In genomic region chr2:10457846-10458563, GRCh38 we compare ENCODE assay signal across 17 cellular contexts. TPM values are rescaled to one million over a fixed set of nuclear protein-coding genes. Genes with fewer than 3 reads are reported as not detected.
DNase-seq lines count a peak whose midpoint lies in the region; ATAC-seq and TF ChIP-seq lines count a peak whose summit lies in the region.
"Had no signal": no experiment of that assay in that cellular context is flagged by ENCODE, and none has a peak within 500 bp of the region (broad histone marks: within the 10 kb centered on the region; RNA-seq: fewer than 3 reads in every experiment).

No MANE protein-coding gene starts in this region.

- H3K4me3 ChIP-seq in LNCaP clone FGC (ENCODE audit: low read depth, low read length): no peak overlapping the region
- H3K4me3 ChIP-seq in choroid plexus epithelial cell (ENCODE audit: low read depth, low read length): no peak overlapping the region
- no peak overlapping the region for H3K4me3 ChIP-seq in mucosa of descending colon
- H3K4me3 ChIP-seq: BLaER1 treated with 17β-estradiol and CSF1 and Interleukin-3, amounts not matched to agents 10 nM and 100 nM; esophagus squamous epithelium; psoas muscle had no signal

- DNase-seq in AG08396 (ENCODE audit: low spot score) (peak; percentile 50), LNCaP clone FGC (ENCODE audit: low read depth) (peak; percentile 83), choroid plexus epithelial cell (ENCODE audit: low read depth) (peak; percentile 70), mucosa of descending colon (no peak), HEK293T (ENCODE audit: extremely low spot score) (no peak)
- no peak for DNase-seq in activated T-cell treated with anti-CD3 and anti-CD28 coated beads, Interleukin-2, amount 50 U/mL, for 1 hour
- DNase-seq: activated CD8-positive, alpha-beta memory T cell treated with anti-CD3 and anti-CD28 coated beads for 24 hours; activated naive CD4-positive, alpha-beta T cell; EL; esophagus squamous epithelium; NCI-H2081; NCI-H82; psoas muscle; stimulated activated CD4-positive, alpha-beta T cell treated with anti-CD3 and anti-CD28 coated beads, Interleukin-2, amount 100 ng/mL, for 24 hours had no signal

- POLR2A ChIA-PET in HEK293T (lab: Yijun Ruan, JAX): no interaction called here

- intact Hi-C loops in mucosa of descending colon (cut with DNase I, micrococcal nuclease): no loop called here

- ATAC-seq in mucosa of descending colon (peak; percentile 74), HG03139 (IDR thresholded peaks at IDR 0.05; ENCODE audit: unreplicated experiment) (no peak), GM21423 (IDR thresholded peaks at IDR 0.05; ENCODE audit: unreplicated experiment) (no peak)

- H3K4me1 ChIP-seq in mucosa of descending colon (ENCODE audit: low read depth): no peaks in the 10 kb centered on the region

- H3K36me3 ChIP-seq in mucosa of descending colon (ENCODE audit: low read depth): no peaks in the 10 kb centered on the region
- H3K36me3 ChIP-seq: BLaER1 treated with 17β-estradiol and CSF1 and Interleukin-3, amounts not matched to agents 10 nM and 100 nM; esophagus squamous epithelium had no signal

- TF ChIP-seq CTCF in LNCaP clone FGC (IDR thresholded peaks at IDR 0.05; ENCODE audit: control insufficient read depth, extremely low read depth, insufficient read depth) (no peak), choroid plexus epithelial cell (conservative IDR thresholded peaks at IDR 0.05; ENCODE audit: low read depth, low read length) (no peak), mucosa of descending colon (IDR thresholded peaks at IDR 0.05) (no peak)

- no peaks in the 10 kb centered on the region for H3K9me3 ChIP-seq in mucosa of descending colon
- H3K9me3 ChIP-seq: BLaER1 treated with 17β-estradiol and CSF1 and Interleukin-3, amounts not matched to agents 10 nM and 100 nM; esophagus squamous epithelium; psoas muscle had no signal

- CTCF ChIA-PET in HEK293T (lab: Yijun Ruan, JAX): no interaction called here

TF ChIP-seq in HEK293T, 16 proteins besides CTCF, POLR2A, EP300 and RAD21:
- TF ChIP-seq FOXK2 (IDR thresholded peaks at IDR 0.05): no peak
- TF ChIP-seq, protein P1, sequence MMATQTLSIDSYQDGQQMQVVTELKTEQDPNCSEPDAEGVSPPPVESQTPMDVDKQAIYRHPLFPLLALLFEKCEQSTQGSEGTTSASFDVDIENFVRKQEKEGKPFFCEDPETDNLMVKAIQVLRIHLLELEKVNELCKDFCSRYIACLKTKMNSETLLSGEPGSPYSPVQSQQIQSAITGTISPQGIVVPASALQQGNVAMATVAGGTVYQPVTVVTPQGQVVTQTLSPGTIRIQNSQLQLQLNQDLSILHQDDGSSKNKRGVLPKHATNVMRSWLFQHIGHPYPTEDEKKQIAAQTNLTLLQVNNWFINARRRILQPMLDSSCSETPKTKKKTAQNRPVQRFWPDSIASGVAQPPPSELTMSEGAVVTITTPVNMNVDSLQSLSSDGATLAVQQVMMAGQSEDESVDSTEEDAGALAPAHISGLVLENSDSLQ (IDR thresholded peaks at IDR 0.05): no peak
- no peak for TF ChIP-seq CTBP1 (IDR thresholded peaks at IDR 0.05; ENCODE audit: borderline replicate concordance)
- TF ChIP-seq ELF4 (IDR thresholded peaks at IDR 0.05): no peak
- no peak for TF ChIP-seq SP1 (IDR thresholded peaks at IDR 0.05)
- no peak for TF ChIP-seq LEF1 (IDR thresholded peaks at IDR 0.05; ENCODE audit: borderline replicate concordance)
- no peak for TF ChIP-seq FOXM1 (IDR thresholded peaks at IDR 0.05; ENCODE audit: borderline replicate concordance)
- no peak for TF ChIP-seq HDGF (IDR thresholded peaks at IDR 0.05; ENCODE audit: borderline replicate concordance)
- no peak for TF ChIP-seq ARNT (IDR thresholded peaks at IDR 0.05)
- TF ChIP-seq NFRKB (IDR thresholded peaks at IDR 0.05): no peak
- TF ChIP-seq BHLHE40 (IDR thresholded peaks at IDR 0.05; ENCODE audit: borderline replicate concordance): no peak
- no peak for TF ChIP-seq TARDBP (IDR thresholded peaks at IDR 0.05)
- no peak for TF ChIP-seq SUZ12 (IDR thresholded peaks at IDR 0.05)
- TF ChIP-seq ZNF384 (IDR thresholded peaks at IDR 0.05): no peak
- TF ChIP-seq FOXA1 (IDR thresholded peaks at IDR 0.05): no peak

RNA-seq across cellular contexts. Expression of gene ODC1, which starts 9.9 kb away (rescaled TPM):
- 10 to 100 TPM; 32.2 to 60.2 (median 35.7) TPM for total RNA-seq in mucosa of descending colon

Comparison
In these comparisons a context has a peak if more than half of its experiments do, and no peak if none do; other contexts are left out.
1. DNase-seq: peak in AG08396 (single experiment), LNCaP clone FGC (single experiment) and choroid plexus epithelial cell (single experiment); none in mucosa of descending colon (0 of 3), activated T-cell treated with anti-CD3 and anti-CD28 coated beads, Interleukin-2, amount 50 U/mL, for 1 hour (single experiment) and HEK293T (single experiment).